ENCODE assay signal across 1 cellular context in genomic region chr2:134549104-134549503, GRCh38.
TF ChIP-seq lines count a peak whose summit lies in the region.

No MANE protein-coding gene starts in this region.

TF ChIP-seq in SK-N-SH, 30 proteins besides CTCF, POLR2A, EP300 and RAD21 (continued from another document):
- no peak for TF ChIP-seq USF1 (IDR thresholded peaks at IDR 0.05; ENCODE audit: borderline replicate concordance, low read depth)
- no peak for TF ChIP-seq USF2 (IDR thresholded peaks at IDR 0.05; ENCODE audit: borderline replicate concordance, low read depth, low read length)
- no peak for TF ChIP-seq FOXJ3 (CRISPR knock-in tag; IDR thresholded peaks at IDR 0.05)
- no peak for TF ChIP-seq TCF12 (IDR thresholded peaks at IDR 0.05)
